In the genomic region with DNA sequence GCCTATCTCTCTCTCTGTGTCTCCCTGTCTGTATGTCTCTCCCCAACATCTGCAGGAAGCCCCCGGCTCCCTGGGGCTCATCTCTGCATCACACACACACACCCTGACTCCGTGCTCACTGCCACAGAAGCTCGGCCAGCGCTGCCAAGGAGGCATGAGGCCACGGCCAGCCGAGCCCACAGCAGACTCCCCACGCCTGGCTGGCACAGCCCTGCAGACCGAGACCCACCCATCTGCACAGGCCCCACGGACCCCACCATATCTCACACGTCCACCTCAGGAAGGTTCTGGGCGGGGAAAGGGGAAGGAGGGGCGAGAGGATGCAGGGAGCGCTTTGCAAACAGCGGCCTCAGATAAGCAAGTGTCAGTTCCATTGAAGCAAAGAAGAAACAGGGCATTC, we compare ENCODE assay signal across 17 cellular contexts. TPM values are rescaled to one million over a fixed set of nuclear protein-coding genes. Genes with fewer than 3 reads are reported as not detected.
DNase-seq lines count a peak whose midpoint lies in the region; ATAC-seq, FAIRE-seq and TF ChIP-seq lines count a peak whose summit lies in the region.
"Had no signal": no experiment of that assay in that cellular context is flagged by ENCODE, and none has a peak within 500 bp of the region (broad histone marks: within the 10 kb centered on the region; RNA-seq: fewer than 3 reads in every experiment).

No MANE protein-coding gene starts in this region.

- TF ChIP-seq RAD21 in HepG2 (CRISPR knock-in tag; IDR thresholded peaks at IDR 0.05) = no peak

- H3K27me3 Mint-ChIP-seq in T-helper 17 cell = no peaks in the 10 kb centered on the region
- no peaks in the 10 kb centered on the region for H3K27me3 Mint-ChIP-seq in activated T-helper 1 cell treated with anti-CD3 and anti-CD28 coated beads, Interleukin-12 subunit alpha, Interleukin-12 subunit beta, Interleukin-2, Interleukin-4 antibody, amounts not matched to agents 30 ng/mL and 10 ng/mL and 1 ng/mL, durations not matched to agents 14 hours and 24 hours and 36 hours (ENCODE audit: insufficient read depth)

- H3K4me3 ChIP-seq in HepG2 (replicated peaks in 1 of 3; ENCODE audit: insufficient read depth in 1 of 3, low read depth in 2 of 3, low read length in 3 of 3) = no peak overlapping the region
- H3K4me3 ChIP-seq: prostate gland had no signal

- TF ChIP-seq EP300 in HepG2 (IDR thresholded peaks at IDR 0.05; ENCODE audit: low read depth in 2 of 2, low read length in 2 of 2) (no peak), HepG2 (CRISPR knock-in tag; IDR thresholded peaks at IDR 0.05; ENCODE audit: borderline replicate concordance) (no peak)

- H4K20me1 ChIP-seq in HepG2 (ENCODE audit: insufficient read depth, low read length) = peaks cover 3% of the 10 kb centered on the region; the same call in 1 of the 2 replicates

- no TSS peak for BruUV-seq in HepG2 (replicated peaks; lab: Mats Ljungman, UMichigan)

- H3K4me3 Mint-ChIP-seq in T-helper 17 cell = no peak overlapping the region
- no peak overlapping the region for H3K4me3 Mint-ChIP-seq in activated T-helper 1 cell treated with anti-CD3 and anti-CD28 coated beads, Interleukin-12 subunit alpha, Interleukin-12 subunit beta, Interleukin-2, Interleukin-4 antibody, amounts not matched to agents 30 ng/mL and 10 ng/mL and 1 ng/mL, durations not matched to agents 14 hours and 24 hours and 36 hours

- H3K9ac ChIP-seq in HepG2 (ENCODE audit: insufficient read depth, low read depth, low read length) = no peak overlapping the region

- in situ Hi-C loops in HepG2 (cut with HindIII; ENCODE audit: extremely low pct_ligation_motif_present, low pct_unique_long_range_greater_than_20kb) = no loop called here

- H3K27ac ChIP-seq in HepG2 (ENCODE audit: extremely low read length, insufficient read depth, low read length) (no peak overlapping the region), substantia nigra (ENCODE audit: low read depth, low read length, poor library complexity, severe bottlenecking) (peak overlapping the region; percentile 26)
- H3K27ac ChIP-seq: prostate gland had no signal

- no peak overlapping the region for H3K4me2 ChIP-seq in HepG2 (ENCODE audit: low read depth, low read length)

- H2AFZ ChIP-seq in HepG2 (ENCODE audit: low read length) = no peak overlapping the region

- no peak for TF ChIP-seq POLR2A in HepG2 (IDR thresholded peaks at IDR 0.05; ENCODE audit: insufficient read depth in 1 of 2, low read depth in 2 of 2, low read length in 2 of 2)

- H3K79me2 ChIP-seq in HepG2 (ENCODE audit: insufficient read depth, low read length) = no peaks in the 10 kb centered on the region

- no peak for ATAC-seq in activated naive CD4-positive, alpha-beta T cell treated with anti-CD3 and anti-CD28 coated beads, Interleukin-2, amount 50 U/mL, for 72 hours
- ATAC-seq in T-helper 17 cell = no peak
- ATAC-seq in HepG2 = peak; percentile 21
- no peak for ATAC-seq in HG03039 (IDR thresholded peaks at IDR 0.05; ENCODE audit: unreplicated experiment)

- H3K9me3 ChIP-seq in T-helper 17 cell (ENCODE audit: control insufficient read depth, low read length, poor library complexity, severe bottlenecking) = peaks cover 5% of the 10 kb centered on the region
- H3K9me3 ChIP-seq in HepG2 (ENCODE audit: low read length) = peaks cover 16% of the 10 kb centered on the region; the same call in 1 of the 2 replicates
- H3K9me3 ChIP-seq: BE2C, prostate gland had no signal

- DNase-seq in activated naive CD4-positive, alpha-beta T cell treated with anti-CD3 and anti-CD28 coated beads, Interleukin-2, amount 50 U/mL, for 72 hours (ENCODE audit: low spot score in 2 of 2) = peak in 1 of 2 donors; percentile 40
- no peak for DNase-seq in activated naive CD4-positive, alpha-beta T cell (lab: John Stamatoyannopoulos, UW)
- DNase-seq in T-helper 17 cell = no peak
- no peak for DNase-seq in HepG2 (ENCODE audit: low spot score)
- DNase-seq in substantia nigra (lab: John Stamatoyannopoulos, UW) = no peak
- no peak for DNase-seq in activated T-helper 1 cell treated with anti-CD3 and anti-CD28 coated beads, Interleukin-12 subunit alpha, Interleukin-12 subunit beta, Interleukin-2, Interleukin-4 antibody, amounts not matched to agents 30 ng/mL and 10 ng/mL and 1 ng/mL, durations not matched to agents 14 hours and 24 hours and 36 hours (ENCODE audit: low spot score)
- DNase-seq in stimulated activated CD4-positive, alpha-beta T cell treated with anti-CD3 and anti-CD28 coated beads, Interleukin-4, amount 100 ng/mL, for 1 hour = no peak
- DNase-seq: activated gamma-delta T cell treated with Interleukin-2 at 50 U/mL for 16 hours; BE2C; cerebellar nuclear complex; EL; GOT3; mesenchymal stem cell; NK-92 treated with Interleukin-12 subunit alpha and Interleukin-12 subunit beta, amount 100 ng/mL, for 24 hours; stimulated activated naive CD4-positive, alpha-beta T cell had no signal

- H3K36me3 Mint-ChIP-seq in activated naive CD4-positive, alpha-beta T cell treated with anti-CD3 and anti-CD28 coated beads, Interleukin-2, amount 50 U/mL, for 72 hours = peaks cover 46 to 52% of the 10 kb centered on the region in 2 donors
- H3K36me3 Mint-ChIP-seq in T-helper 17 cell (ENCODE audit: low read depth) = peaks cover 13% of the 10 kb centered on the region
- peaks cover 55% of the 10 kb centered on the region for H3K36me3 Mint-ChIP-seq in activated T-helper 1 cell treated with anti-CD3 and anti-CD28 coated beads, Interleukin-12 subunit alpha, Interleukin-12 subunit beta, Interleukin-2, Interleukin-4 antibody, amounts not matched to agents 30 ng/mL and 10 ng/mL and 1 ng/mL, durations not matched to agents 14 hours and 24 hours and 36 hours (ENCODE audit: low read depth)

- peak overlapping the region; percentile 72 to 82 for H3K27ac Mint-ChIP-seq in activated naive CD4-positive, alpha-beta T cell treated with anti-CD3 and anti-CD28 coated beads, Interleukin-2, amount 50 U/mL, for 72 hours
- H3K27ac Mint-ChIP-seq in T-helper 17 cell = peak overlapping the region; percentile 0
- no peak overlapping the region for H3K27ac Mint-ChIP-seq in activated T-helper 1 cell treated with anti-CD3 and anti-CD28 coated beads, Interleukin-12 subunit alpha, Interleukin-12 subunit beta, Interleukin-2, Interleukin-4 antibody, amounts not matched to agents 30 ng/mL and 10 ng/mL and 1 ng/mL, durations not matched to agents 14 hours and 24 hours and 36 hours

- FAIRE-seq in HepG2 (lab: Jason Lieb, UNC) = no peak

- H3K4me1 Mint-ChIP-seq in T-helper 17 cell = no peaks in the 10 kb centered on the region
- no peaks in the 10 kb centered on the region for H3K4me1 Mint-ChIP-seq in activated T-helper 1 cell treated with anti-CD3 and anti-CD28 coated beads, Interleukin-12 subunit alpha, Interleukin-12 subunit beta, Interleukin-2, Interleukin-4 antibody, amounts not matched to agents 30 ng/mL and 10 ng/mL and 1 ng/mL, durations not matched to agents 14 hours and 24 hours and 36 hours (ENCODE audit: low read depth)

- H3K27me3 ChIP-seq in HepG2 (ENCODE audit: control insufficient read depth in 1 of 2, insufficient read depth in 2 of 2, low read length in 2 of 2) = no peaks in the 10 kb centered on the region
- H3K27me3 ChIP-seq: BE2C had no signal

- peaks cover 9 to 14% of the 10 kb centered on the region in 2 experiments; a peak in 4 of 5 replicates for H3K36me3 ChIP-seq in HepG2 (replicated peaks in 1 of 2; ENCODE audit: control insufficient read depth in 1 of 2, insufficient read depth in 2 of 2, low read length in 2 of 2)
- H3K36me3 ChIP-seq: BE2C had no signal

- H3K9me3 Mint-ChIP-seq in activated naive CD4-positive, alpha-beta T cell treated with anti-CD3 and anti-CD28 coated beads, Interleukin-2, amount 50 U/mL, for 72 hours = peaks cover 19 to 25% of the 10 kb centered on the region in 2 donors
- H3K9me3 Mint-ChIP-seq in activated T-helper 1 cell treated with anti-CD3 and anti-CD28 coated beads, Interleukin-12 subunit alpha, Interleukin-12 subunit beta, Interleukin-2, Interleukin-4 antibody, amounts not matched to agents 30 ng/mL and 10 ng/mL and 1 ng/mL, durations not matched to agents 14 hours and 24 hours and 36 hours = peaks cover 33% of the 10 kb centered on the region

- CTCF ChIA-PET in HepG2 (lab: Yijun Ruan, JAX; ENCODE audit: low intra/inter-chr PET ratio, low total read pairs) = no interaction called here

- intact Hi-C loops in HepG2 (cut with micrococcal nuclease; ENCODE audit: unreplicated experiment) = no loop called here
- intact Hi-C loops in activated T-helper 1 cell treated with anti-CD3 and anti-CD28 coated beads, Interleukin-12 subunit alpha, Interleukin-12 subunit beta, Interleukin-2, Interleukin-4 antibody, amounts not matched to agents 30 ng/mL and 10 ng/mL and 1 ng/mL, durations not matched to agents 14 hours and 24 hours and 36 hours (cut with micrococcal nuclease) = no loop called here

- H3K4me1 ChIP-seq in HepG2 (ENCODE audit: insufficient read depth, low read length) = peaks cover 12% of the 10 kb centered on the region
- H3K4me1 ChIP-seq: BE2C, prostate gland had no signal

- TF ChIP-seq CTCF in HepG2 (CRISPR knock-in tag; IDR thresholded peaks at IDR 0.05) = no peak

- 93% methylated on average over 14 of the region's 14 CpGs for WGBS in HepG2 (ENCODE audit: low lambda C conversion rate)

- POLR2A ChIA-PET in HepG2 (lab: Yijun Ruan, JAX) = no interaction called here

RNA-seq across cellular contexts. Expression of a gene that starts 28.5 kb away (rescaled TPM):
- 100 to 1,000 TPM; 382 to 645 TPM for total RNA-seq in activated naive CD4-positive, alpha-beta T cell treated with anti-CD3 and anti-CD28 coated beads, Interleukin-2, amount 50 U/mL, for 72 hours
- total RNA-seq in T-helper 17 cell (100 to 1,000 TPM; 314 to 329 TPM), HepG2 (2016; rRNA removed; fragmentation: Illumina TruSeq; extraction: Trizol) (138 and 149 TPM in 2 replicates)
- 172 and 192 TPM in 2 replicates for total RNA-seq in HepG2 (2016; cell fraction: cytosol; rRNA removed; fragmentation: Illumina TruSeq; extraction: Trizol; ENCODE audit: low read depth)
- total RNA-seq in HepG2 (2016; cell fraction: insoluble cytoplasmic fraction; rRNA removed; fragmentation: Illumina TruSeq; extraction: Trizol) = 133 and 147 TPM in 2 replicates
- 398 and 417 TPM in 2 replicates for total RNA-seq in HepG2 (2016; cell fraction: membrane; rRNA removed; fragmentation: Illumina TruSeq; extraction: Trizol)
- total RNA-seq in HepG2 (2016; cell fraction: nucleus; rRNA removed; fragmentation: Illumina TruSeq; extraction: Trizol) = 70.1 and 77.0 TPM in 2 replicates
- 581 and 646 TPM in 2 replicates for polyA plus RNA-seq in HepG2 (2011; rRNA removed)
- 843 and 1,123 TPM in 2 replicates for polyA plus RNA-seq in HepG2 (2011; cell fraction: cytosol; rRNA removed)
- polyA plus RNA-seq in HepG2 (2011; cell fraction: nucleus; rRNA removed) = 370 and 374 TPM in 2 replicates
- polyA plus RNA-seq in HepG2 (2012) = 420 and 577 TPM in 2 replicates
- polyA plus RNA-seq in HepG2 (2016; cell fraction: cytosol; fragmentation: Illumina TruSeq; extraction: Trizol; ENCODE audit: low read depth) = 585 and 646 TPM in 2 replicates
- polyA plus RNA-seq in HepG2 (2016; cell fraction: insoluble cytoplasmic fraction; fragmentation: Illumina TruSeq; extraction: Trizol; ENCODE audit: low read depth) = 347 and 418 TPM in 2 replicates
- polyA plus RNA-seq in HepG2 (2016; cell fraction: membrane; fragmentation: Illumina TruSeq; extraction: Trizol; ENCODE audit: low read depth) = 997 and 1,138 TPM in 2 replicates
- polyA plus RNA-seq in HepG2 (2016; cell fraction: nucleus; fragmentation: Illumina TruSeq; extraction: Trizol; ENCODE audit: insufficient read depth, low read depth) = 257 and 286 TPM in 2 replicates
- polyA minus RNA-seq in HepG2 (2011; rRNA and poly(A)+ RNA removed; ENCODE audit: low replicate concordance) = 353 and 783 TPM in 2 replicates
- polyA minus RNA-seq in HepG2 (2011; cell fraction: cytosol; rRNA and poly(A)+ RNA removed) = 413 and 414 TPM in 2 replicates
- 151 and 162 TPM in 2 replicates for polyA minus RNA-seq in HepG2 (2011; cell fraction: nucleus; rRNA and poly(A)+ RNA removed)
- 281 and 289 TPM in 2 replicates for total RNA-seq in activated T-helper 1 cell treated with anti-CD3 and anti-CD28 coated beads, Interleukin-12 subunit alpha, Interleukin-12 subunit beta, Interleukin-2, Interleukin-4 antibody, amounts not matched to agents 30 ng/mL and 10 ng/mL and 1 ng/mL, durations not matched to agents 14 hours and 24 hours and 36 hours

RNA-seq across cellular contexts. Expression of a gene that starts 32.3 kb away (rescaled TPM):
- total RNA-seq in activated naive CD4-positive, alpha-beta T cell treated with anti-CD3 and anti-CD28 coated beads, Interleukin-2, amount 50 U/mL, for 72 hours = 10 to 100 TPM; 54.9 to 58.0 TPM
- total RNA-seq in T-helper 17 cell (10 to 100 TPM; 33.8 to 34.6 TPM), HepG2 (2016; rRNA removed; fragmentation: Illumina TruSeq; extraction: Trizol) (5.6 and 6.3 TPM in 2 replicates)
- 1.3 and 1.9 TPM in 2 replicates for total RNA-seq in HepG2 (2016; cell fraction: cytosol; rRNA removed; fragmentation: Illumina TruSeq; extraction: Trizol; ENCODE audit: low read depth)
- 5.5 and 6.1 TPM in 2 replicates for total RNA-seq in HepG2 (2016; cell fraction: insoluble cytoplasmic fraction; rRNA removed; fragmentation: Illumina TruSeq; extraction: Trizol)
- total RNA-seq in HepG2 (2016; cell fraction: membrane; rRNA removed; fragmentation: Illumina TruSeq; extraction: Trizol) = 2.5 and 2.6 TPM in 2 replicates
- total RNA-seq in HepG2 (2016; cell fraction: nucleus; rRNA removed; fragmentation: Illumina TruSeq; extraction: Trizol) = 4.9 and 6.4 TPM in 2 replicates
- polyA plus RNA-seq in HepG2 (2011; rRNA removed) = 16.3 and 16.4 TPM in 2 replicates
- polyA plus RNA-seq in HepG2 (2011; cell fraction: cytosol; rRNA removed) = 10.6 and 17.6 TPM in 2 replicates
- polyA plus RNA-seq in HepG2 (2011; cell fraction: nucleus; rRNA removed) = 20.1 and 27.5 TPM in 2 replicates
- 11.5 and 12.3 TPM in 2 replicates for polyA plus RNA-seq in HepG2 (2012)
- polyA plus RNA-seq in HepG2 (2016; cell fraction: cytosol; fragmentation: Illumina TruSeq; extraction: Trizol; ENCODE audit: low read depth) = 1.6 and 2.0 TPM in 2 replicates
- 10.7 and 11.3 TPM in 2 replicates for polyA plus RNA-seq in HepG2 (2016; cell fraction: insoluble cytoplasmic fraction; fragmentation: Illumina TruSeq; extraction: Trizol; ENCODE audit: low read depth)
- polyA plus RNA-seq in HepG2 (2016; cell fraction: membrane; fragmentation: Illumina TruSeq; extraction: Trizol; ENCODE audit: low read depth) = 2.3 and 2.4 TPM in 2 replicates
- polyA plus RNA-seq in HepG2 (2016; cell fraction: nucleus; fragmentation: Illumina TruSeq; extraction: Trizol; ENCODE audit: insufficient read depth, low read depth) = 11.5 and 12.7 TPM in 2 replicates
- 9.3 and 19.0 TPM in 2 replicates for polyA minus RNA-seq in HepG2 (2011; rRNA and poly(A)+ RNA removed; ENCODE audit: low replicate concordance)
- 10.4 and 11.7 TPM in 2 replicates for polyA minus RNA-seq in HepG2 (2011; cell fraction: cytosol; rRNA and poly(A)+ RNA removed)
- polyA minus RNA-seq in HepG2 (2011; cell fraction: nucleus; rRNA and poly(A)+ RNA removed) = 8.6 and 12.7 TPM in 2 replicates
- total RNA-seq in activated T-helper 1 cell treated with anti-CD3 and anti-CD28 coated beads, Interleukin-12 subunit alpha, Interleukin-12 subunit beta, Interleukin-2, Interleukin-4 antibody, amounts not matched to agents 30 ng/mL and 10 ng/mL and 1 ng/mL, durations not matched to agents 14 hours and 24 hours and 36 hours = 45.4 and 48.0 TPM in 2 replicates
